ENCODE assay signal across 15 cellular contexts in the genomic region with DNA sequence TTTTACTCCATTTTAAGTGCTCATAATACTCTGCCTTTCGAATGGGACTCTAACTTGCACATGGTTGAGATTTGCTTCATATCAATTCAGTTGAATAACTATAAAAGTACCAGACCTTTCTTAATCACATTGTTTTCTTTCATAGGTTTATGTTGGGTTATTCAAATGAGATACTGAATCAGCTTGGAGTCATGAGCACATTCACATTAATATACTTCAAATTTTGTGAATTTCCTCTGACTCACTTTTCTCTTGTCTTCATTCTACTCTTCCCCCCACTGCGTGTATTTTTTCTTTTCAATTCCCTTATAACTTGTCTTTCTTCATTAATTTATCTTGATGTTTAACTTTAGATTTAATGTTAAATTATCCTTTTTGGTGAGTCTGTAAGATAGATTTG.
"Had no signal": no experiment of that assay in that cellular context is flagged by ENCODE, and none has a peak within 500 bp of the region (broad histone marks: within the 10 kb centered on the region; RNA-seq: fewer than 3 reads in every experiment).

No MANE protein-coding gene starts in this region.

- ATAC-seq: naive thymus-derived CD4-positive, alpha-beta T cell had no signal

- H3K27ac ChIP-seq: left ventricle myocardium inferior, parathyroid adenoma, skin epidermis, transverse colon had no signal

- DNase-seq: activated B cell treated with CpG ODN at 0.5 μM for 24 hours; activated CD4-positive, alpha-beta T cell treated with anti-CD3 and anti-CD28 coated beads, Interleukin-2, amount 10 ng/mL, durations not matched to agents 7 days and 5 days; activated CD8-positive, alpha-beta memory T cell treated with anti-CD3 and anti-CD28 coated beads, Interleukin-2, amount 50 U/mL, for 48 hours; activated gamma-delta T cell treated with Interleukin-2 at 50 U/mL for 16 hours; dermis blood vessel endothelial cell; hippocampal formation; left ventricle myocardium inferior; naive thymus-derived CD4-positive, alpha-beta T cell; retina; stimulated activated CD4-positive, alpha-beta T cell treated with anti-CD3 and anti-CD28 coated beads, Interleukin-15, amount 100 ng/mL, for 24 hours; stimulated activated CD4-positive, alpha-beta T cell treated with anti-CD3 and anti-CD28 coated beads, Interleukin-4, amount 100 ng/mL, for 24 hours; stimulated activated naive CD4-positive, alpha-beta T cell treated with Interleukin-2 at 50 U/mL for 16 hours; transverse colon had no signal

- H3K4me3 ChIP-seq: left ventricle myocardium inferior, skin epidermis, transverse colon had no signal
